9 cellular contexts compared by ENCODE assay signal in the genomic region with DNA sequence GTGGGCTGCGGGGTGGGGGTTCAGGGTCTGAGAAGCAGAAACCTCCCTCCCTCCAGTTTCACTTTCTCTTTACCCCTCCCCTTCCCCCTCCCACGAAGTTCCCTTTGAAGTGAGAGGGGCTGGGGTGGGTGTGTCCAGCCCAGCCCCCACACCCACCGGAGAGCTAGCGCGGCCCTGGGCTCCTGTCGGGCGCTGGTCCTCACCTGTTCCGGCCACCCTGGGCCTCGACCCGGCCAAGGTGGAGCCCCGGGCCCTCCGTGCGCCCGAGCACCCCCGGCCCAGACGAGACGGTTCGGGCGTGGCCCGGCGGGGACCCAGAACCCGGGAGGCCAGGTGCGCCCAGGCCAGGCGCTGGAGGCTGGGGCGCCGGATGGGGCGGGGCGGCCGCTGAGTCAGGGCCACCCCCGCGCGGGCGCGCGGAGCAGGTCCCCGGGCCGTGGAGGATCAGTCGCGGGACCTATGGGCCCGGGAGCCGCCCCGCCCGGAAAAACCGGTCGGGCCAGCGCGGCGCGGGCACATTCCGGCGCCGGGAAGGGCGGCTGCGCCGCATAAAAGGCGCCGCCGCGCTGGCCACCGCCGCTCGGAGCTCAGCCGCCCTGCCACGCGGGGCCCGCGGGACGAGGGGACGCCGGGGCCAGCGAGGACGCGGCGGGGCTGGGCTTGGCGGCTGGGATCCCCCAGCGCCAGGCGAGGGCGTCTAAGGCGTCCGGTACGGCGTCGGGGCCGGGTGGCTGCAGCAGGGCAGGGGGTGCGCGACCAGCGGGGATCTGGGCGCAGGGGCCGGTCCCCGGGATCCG. TPM values are rescaled to one million over a fixed set of nuclear protein-coding genes. Genes with fewer than 3 reads are reported as not detected.
DNase-seq lines count a peak whose midpoint lies in the region; ATAC-seq lines count a peak whose summit lies in the region.
"Had no signal": no experiment of that assay in that cellular context is flagged by ENCODE, and none has a peak within 500 bp of the region (broad histone marks: within the 10 kb centered on the region; RNA-seq: fewer than 3 reads in every experiment).

No MANE protein-coding gene starts in this region.

- H3K9ac ChIP-seq in HUES48 (ENCODE audit: low read depth, low read length) (0 out of 2 replicates have a peak overlapping the region, but pooled peaks have one; percentile 3), iPS-18a (ENCODE audit: low read length) (no peak overlapping the region)

- H3K9me3 Mint-ChIP-seq in activated naive CD8-positive, alpha-beta T cell treated with anti-CD3 and anti-CD28 coated beads, Interleukin-2, amount 50 U/mL, for 24 hours: no peaks in the 10 kb centered on the region

- H3K36me3 ChIP-seq in HUES48 (ENCODE audit: control insufficient read depth, insufficient read depth, low read length): no peaks in the 10 kb centered on the region
- H3K36me3 ChIP-seq in iPS-18a (ENCODE audit: control insufficient read depth, low read depth, low read length): no peaks in the 10 kb centered on the region

- peaks cover 39% of the 10 kb centered on the region for H3K27me3 ChIP-seq in HUES48 (ENCODE audit: control insufficient read depth, insufficient read depth, low read length)
- peaks cover 43% of the 10 kb centered on the region for H3K27me3 ChIP-seq in iPS-18a (ENCODE audit: control insufficient read depth, insufficient read depth, low read length)

- no peak overlapping the region for H3K27ac ChIP-seq in HUES48 (ENCODE audit: low read depth, low read length)
- no peak overlapping the region for H3K27ac ChIP-seq in iPS-18a (ENCODE audit: low read length)

- ATAC-seq in activated naive CD8-positive, alpha-beta T cell treated with anti-CD3 and anti-CD28 coated beads, Interleukin-2, amount 50 U/mL, for 24 hours: no peak
- ATAC-seq in GM18502 (IDR thresholded peaks at IDR 0.05; ENCODE audit: poor library complexity, unreplicated experiment) (no peak), HG02884 (IDR thresholded peaks at IDR 0.05; ENCODE audit: unreplicated experiment) (no peak), GM21360 (IDR thresholded peaks at IDR 0.05; ENCODE audit: unreplicated experiment) (no peak)

- no peak overlapping the region for H3K4me3 Mint-ChIP-seq in activated naive CD8-positive, alpha-beta T cell treated with anti-CD3 and anti-CD28 coated beads, Interleukin-2, amount 50 U/mL, for 24 hours

- H3K4me1 ChIP-seq in HUES48 (ENCODE audit: control insufficient read depth, insufficient read depth, low read length) (no peaks in the 10 kb centered on the region), iPS-18a (ENCODE audit: control insufficient read depth, low read depth, low read length) (no peaks in the 10 kb centered on the region)

- DNase-seq in activated naive CD8-positive, alpha-beta T cell treated with anti-CD3 and anti-CD28 coated beads, Interleukin-2, amount 50 U/mL, for 24 hours: peak; percentile 18
- DNase-seq in stimulated activated CD4-positive, alpha-beta T cell treated with anti-CD3 and anti-CD28 coated beads, Interleukin-15, amount 100 ng/mL, for 24 hours: peak; percentile 38
- no peak for DNase-seq in dermis blood vessel endothelial cell
- DNase-seq: NCI-H446 had no signal

- no peaks in the 10 kb centered on the region for H3K36me3 Mint-ChIP-seq in activated naive CD8-positive, alpha-beta T cell treated with anti-CD3 and anti-CD28 coated beads, Interleukin-2, amount 50 U/mL, for 24 hours (ENCODE audit: low read depth)

- H3K4me3 ChIP-seq in HUES48 (ENCODE audit: low read depth, low read length): peak overlapping the region; percentile 49
- H3K4me3 ChIP-seq in iPS-18a (ENCODE audit: low read length): peak overlapping the region; percentile 40

- no peak overlapping the region for H3K27ac Mint-ChIP-seq in activated naive CD8-positive, alpha-beta T cell treated with anti-CD3 and anti-CD28 coated beads, Interleukin-2, amount 50 U/mL, for 24 hours

- no peaks in the 10 kb centered on the region for H3K9me3 ChIP-seq in HUES48 (ENCODE audit: control insufficient read depth, insufficient read depth, low read length)
- no peaks in the 10 kb centered on the region for H3K9me3 ChIP-seq in iPS-18a (ENCODE audit: control insufficient read depth, low read depth, low read length)

- peaks cover 33% of the 10 kb centered on the region for H3K27me3 Mint-ChIP-seq in activated naive CD8-positive, alpha-beta T cell treated with anti-CD3 and anti-CD28 coated beads, Interleukin-2, amount 50 U/mL, for 24 hours

- no peaks in the 10 kb centered on the region for H3K4me1 Mint-ChIP-seq in activated naive CD8-positive, alpha-beta T cell treated with anti-CD3 and anti-CD28 coated beads, Interleukin-2, amount 50 U/mL, for 24 hours

RNA-seq across cellular contexts. Expression of a gene that starts 21.6 kb away (rescaled TPM):
- total RNA-seq in dermis blood vessel endothelial cell: 23.8 and 31.8 TPM in 2 replicates

RNA-seq across cellular contexts. Expression of a gene that starts 31.2 kb away (rescaled TPM):
- under 0.01 TPM in 1 of 2 replicates, not detected in the other for total RNA-seq in dermis blood vessel endothelial cell
